Comparison of ENCODE assay signal across 9 cellular contexts in the genomic region with DNA sequence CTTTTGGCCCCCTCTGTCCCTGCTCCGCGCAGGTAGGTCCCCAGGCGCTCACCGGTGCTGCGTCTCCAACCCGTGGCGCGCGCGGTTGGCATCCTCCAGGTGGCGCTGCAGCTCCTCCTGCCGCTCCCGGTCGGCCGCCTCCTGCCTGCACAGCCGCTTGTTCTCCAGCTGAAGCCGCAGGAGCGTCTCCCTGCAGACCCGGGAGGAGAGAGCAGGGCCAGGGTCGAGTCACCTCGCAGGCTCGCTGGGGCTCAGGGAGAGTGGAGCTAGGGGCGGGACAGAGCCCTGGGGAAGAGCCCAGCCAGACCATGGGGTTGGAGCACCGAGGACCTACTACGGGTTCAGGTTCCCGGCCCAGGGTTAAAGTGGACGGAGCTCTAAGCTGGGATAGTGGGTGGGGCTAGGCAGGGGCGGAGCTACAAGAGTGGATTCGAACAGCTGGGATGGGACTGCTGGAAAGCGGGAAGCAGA. TPM values are rescaled to one million over a fixed set of nuclear protein-coding genes. Genes with fewer than 3 reads are reported as not detected.
DNase-seq lines count a peak whose midpoint lies in the region; ATAC-seq and TF ChIP-seq lines count a peak whose summit lies in the region.
"Had no signal": no experiment of that assay in that cellular context is flagged by ENCODE, and none has a peak within 500 bp of the region (broad histone marks: within the 10 kb centered on the region; RNA-seq: fewer than 3 reads in every experiment).

No MANE protein-coding gene starts in this region.

- no peaks in the 10 kb centered on the region for H3K27me3 ChIP-seq in foreskin keratinocyte

- peak; percentile 80 for DNase-seq in activated gamma-delta T cell treated with Interleukin-2 at 50 U/mL for 16 hours
- no peak for DNase-seq in activated gamma-delta T cell (lab: John Stamatoyannopoulos, UW)
- peak; percentile 51 to 77 for DNase-seq in NCI-H1930 (lab: John Stamatoyannopoulos, UW)
- DNase-seq in activated T-cell treated with anti-CD3 and anti-CD28 coated beads for 24 hours (ENCODE audit: low read depth) = peak; percentile 58
- peak in 1 of 2 donors; percentile 52 for DNase-seq in foreskin keratinocyte
- peak; percentile 68 for DNase-seq in occipital lobe (lab: John Stamatoyannopoulos, UW)
- DNase-seq in kidney tubule cell (ENCODE audit: low spot score) = no peak

- H3K4me1 ChIP-seq in foreskin keratinocyte = no peaks in the 10 kb centered on the region

- no peak overlapping the region for H3K27ac ChIP-seq in foreskin keratinocyte

- peak; percentile 92 for TF ChIP-seq CTCF in foreskin keratinocyte (conservative IDR thresholded peaks at IDR 0.05)

- ATAC-seq in foreskin keratinocyte = peak; percentile 77
- ATAC-seq in HG02798 (IDR thresholded peaks at IDR 0.05; ENCODE audit: poor library complexity, unreplicated experiment) = no peak

RNA-seq across cellular contexts. Expression of gene HOOK2, which starts 9.3 kb away (rescaled TPM):
- total RNA-seq in foreskin keratinocyte = 34.5 and 35.9 TPM in 2 replicates
- polyA plus RNA-seq in foreskin keratinocyte = 32.9 and 35.5 TPM in 2 replicates
- total RNA-seq in occipital lobe = 20.3 TPM

RNA-seq across cellular contexts. Expression of gene BEST2, which starts 14.5 kb away (rescaled TPM):
- total RNA-seq in foreskin keratinocyte (not detected in 2 replicates), occipital lobe (0.16 TPM)
- not detected in 2 replicates for polyA plus RNA-seq in foreskin keratinocyte
- polyA plus RNA-seq: neural cell had no signal

RNA-seq across cellular contexts. Expression of gene JUNB, which starts 25.2 kb away (rescaled TPM):
- 101 and 134 TPM in 2 replicates for total RNA-seq in foreskin keratinocyte
- polyA plus RNA-seq in foreskin keratinocyte = 104 and 134 TPM in 2 replicates
- total RNA-seq in occipital lobe = 22.6 TPM

RNA-seq across cellular contexts. Expression of gene GET3, which starts 28.8 kb away (rescaled TPM):
- 86.7 and 95.7 TPM in 2 replicates for total RNA-seq in foreskin keratinocyte
- polyA plus RNA-seq in foreskin keratinocyte = 139 and 141 TPM in 2 replicates
- 59.3 TPM for total RNA-seq in occipital lobe

RNA-seq across cellular contexts. Expression of gene TRIR, which starts 31.6 kb away (rescaled TPM):
- total RNA-seq in foreskin keratinocyte = 195 and 196 TPM in 2 replicates
- polyA plus RNA-seq in foreskin keratinocyte = 269 and 283 TPM in 2 replicates
- 138 TPM for total RNA-seq in occipital lobe

Comparison
In these comparisons a context has a peak if more than half of its experiments do, and no peak if none do; other contexts are left out.
1. DNase-seq: peak in activated gamma-delta T cell treated with Interleukin-2 at 50 U/mL for 16 hours (single experiment), NCI-H1930 (2 of 2), activated T-cell treated with anti-CD3 and anti-CD28 coated beads for 24 hours (single experiment) and occipital lobe (single experiment); none in activated gamma-delta T cell (single experiment) and kidney tubule cell (single experiment).